ENCODE assay signal across 12 cellular contexts in the genomic region with DNA sequence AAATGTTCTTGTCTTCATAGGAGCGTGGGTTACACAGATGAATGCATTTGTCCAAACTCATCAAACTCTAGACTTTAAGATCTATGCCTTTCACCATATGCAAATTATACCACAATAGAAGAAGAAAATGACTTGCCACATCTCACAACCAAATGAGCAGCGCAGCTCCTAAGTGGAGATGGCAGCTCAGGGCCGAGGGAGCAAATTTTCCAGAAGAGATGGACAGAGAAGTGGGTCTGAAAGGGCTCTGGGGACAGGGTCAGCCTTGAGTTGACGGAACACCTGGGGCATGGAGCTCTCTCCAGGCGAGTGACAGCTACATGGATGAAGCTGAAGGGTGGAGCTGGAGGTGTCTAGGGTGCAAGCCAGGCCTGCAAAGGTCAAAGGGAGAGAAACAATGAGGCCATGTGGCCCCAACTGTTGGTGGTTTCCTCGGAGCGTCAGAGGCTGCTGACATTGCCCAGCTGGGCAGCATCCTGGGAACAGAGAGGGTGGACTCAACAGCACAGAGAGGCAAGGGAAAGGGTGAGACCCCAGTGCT.
DNase-seq lines count a peak whose midpoint lies in the region; ATAC-seq lines count a peak whose summit lies in the region.
"Had no signal": no experiment of that assay in that cellular context is flagged by ENCODE, and none has a peak within 500 bp of the region (broad histone marks: within the 10 kb centered on the region; RNA-seq: fewer than 3 reads in every experiment).

No MANE protein-coding gene starts in this region.

- H3K14ac ChIP-seq in neuronal stem cell (ENCODE audit: low read length), result no peak overlapping the region

- peak overlapping the region; percentile 1 for H2AK5ac ChIP-seq in neuronal stem cell (ENCODE audit: low read depth, low read length)

- H3K9me3 ChIP-seq in neuronal stem cell (replicated peaks in 1 of 2; ENCODE audit: control insufficient read depth in 2 of 2, insufficient read depth in 1 of 2, low read depth in 1 of 2, low read length in 2 of 2), result no peaks in the 10 kb centered on the region

- H3K4me1 ChIP-seq in neuronal stem cell (ENCODE audit: control insufficient read depth in 2 of 2, insufficient read depth in 1 of 2, low read depth in 1 of 2, low read length in 2 of 2), result peaks cover 0 to 3% of the 10 kb centered on the region in 2 donors

- no peak overlapping the region for H2AFZ ChIP-seq in neuronal stem cell (ENCODE audit: low read length)
- H2AFZ ChIP-seq: hepatocyte had no signal

- no peak overlapping the region for H3K18ac ChIP-seq in neuronal stem cell (ENCODE audit: low read length)

- DNase-seq in neuronal stem cell (ENCODE audit: low spot score), result no peak
- DNase-seq in SW480 (ENCODE audit: low spot score), result no peak
- no peak for DNase-seq in NCI-H1930 (lab: John Stamatoyannopoulos, UW)
- DNase-seq in GF-D8 (lab: John Stamatoyannopoulos, UW), result no peak
- DNase-seq: anterior cingulate cortex, DMS 273 treated with DMSO at 0.1 percent for 48 hours, NCI-H146, PC-3 had no signal

- no peak overlapping the region for H3K4ac ChIP-seq in neuronal stem cell (ENCODE audit: low read length)

- H3K9ac ChIP-seq in neuronal stem cell (ENCODE audit: low read depth, low read length, poor library complexity), result no peak overlapping the region

- H3K79me1 ChIP-seq in neuronal stem cell (ENCODE audit: low read depth, low read length), result no peaks in the 10 kb centered on the region

- H4K91ac ChIP-seq in neuronal stem cell (ENCODE audit: low read depth, low read length, poor library complexity), result no peak overlapping the region

- WGBS in neuronal stem cell (ENCODE audit: extremely low coverage in 2 of 2, insufficient read length in 2 of 2, insufficient replicate concordance in 1 of 2), 2 donors, result no CpG with 5 or more reads among the region's 7 CpGs

- no peaks in the 10 kb centered on the region for H3K36me3 ChIP-seq in neuronal stem cell (replicated peaks in 1 of 2; ENCODE audit: control insufficient read depth in 2 of 2, insufficient read depth in 2 of 2, low read length in 2 of 2)

- ATAC-seq in GM18873 (IDR thresholded peaks at IDR 0.05; ENCODE audit: low FRiP score, unreplicated experiment) (peak; percentile 93), GM21717 (IDR thresholded peaks at IDR 0.05; ENCODE audit: unreplicated experiment) (peak; percentile 95), HG03159 (IDR thresholded peaks at IDR 0.05; ENCODE audit: unreplicated experiment) (peak; percentile 86)
- ATAC-seq: PC-3 had no signal

- no peak overlapping the region for H4K8ac ChIP-seq in neuronal stem cell (ENCODE audit: low read depth, low read length)

- no peak overlapping the region for H3K27ac ChIP-seq in neuronal stem cell (replicated peaks; ENCODE audit: low read length)
- H3K27ac ChIP-seq: hepatocyte had no signal

- H3K4me2 ChIP-seq in neuronal stem cell (ENCODE audit: insufficient read depth, low read length, poor library complexity, severe bottlenecking), result no peak overlapping the region
- H3K4me2 ChIP-seq: hepatocyte had no signal

- no peak overlapping the region for H3K23ac ChIP-seq in neuronal stem cell (ENCODE audit: low read depth, low read length, poor library complexity)

- no peaks in the 10 kb centered on the region for H3K27me3 ChIP-seq in neuronal stem cell (ENCODE audit: control insufficient read depth in 3 of 3, insufficient read depth in 3 of 3, low read depth in 1 of 3, low read length in 3 of 3)
- H3K27me3 ChIP-seq: hepatocyte had no signal

- no peak overlapping the region for H2BK120ac ChIP-seq in neuronal stem cell (ENCODE audit: low read depth, low read length)

- no peak overlapping the region for H2BK5ac ChIP-seq in neuronal stem cell (ENCODE audit: low read length)

- H3K4me3 ChIP-seq in neuronal stem cell (ENCODE audit: low read length in 2 of 2), result no peak overlapping the region
- H3K4me3 ChIP-seq: hepatocyte had no signal

- no peak overlapping the region for H2BK15ac ChIP-seq in neuronal stem cell (ENCODE audit: low read length)

- H2BK12ac ChIP-seq in neuronal stem cell (ENCODE audit: low read length), result no peak overlapping the region
